ENCODE assay signal across 9 cellular contexts in genomic region chr17:76586741-76587487, GRCh38. TPM values are rescaled to one million over a fixed set of nuclear protein-coding genes. Genes with fewer than 3 reads are reported as not detected.
DNase-seq lines count a peak whose midpoint lies in the region; ATAC-seq and TF ChIP-seq lines count a peak whose summit lies in the region.
"Had no signal": no experiment of that assay in that cellular context is flagged by ENCODE, and none has a peak within 500 bp of the region (broad histone marks: within the 10 kb centered on the region; RNA-seq: fewer than 3 reads in every experiment).

No MANE protein-coding gene starts in this region.

- H3K4me1 Mint-ChIP-seq in brain = peaks cover 10% of the 10 kb centered on the region
- H3K4me1 Mint-ChIP-seq in nephron progenitor cell = peaks cover 32% of the 10 kb centered on the region

- ATAC-seq in HG03469 (IDR thresholded peaks at IDR 0.05; ENCODE audit: unreplicated experiment) = no peak
- no peak for ATAC-seq in GM18907 (IDR thresholded peaks at IDR 0.05; ENCODE audit: unreplicated experiment)
- ATAC-seq in GM21423 (IDR thresholded peaks at IDR 0.05; ENCODE audit: unreplicated experiment) = no peak

- H3K9me3 Mint-ChIP-seq in brain = peaks cover 0 to 22% (median 17%) of the 10 kb centered on the region in 5 experiments
- H3K9me3 Mint-ChIP-seq in nephron progenitor cell = peaks cover 15% of the 10 kb centered on the region

- H3K4me3 Mint-ChIP-seq in brain (peak overlapping the region in 4 of 5 experiments; percentile 6 to 73 (median 56)), nephron progenitor cell (peak overlapping the region; percentile 40)

- DNase-seq in DMS79 (lab: John Stamatoyannopoulos, UW) (peak; percentile 69), NCI-H1436 treated with DMSO at 0.1 percent for 48 hours (lab: John Stamatoyannopoulos, UW) (peak; percentile 45), nephron progenitor cell (peak; percentile 43)
- no peak for DNase-seq in stimulated activated CD4-positive, alpha-beta T cell treated with anti-CD3 and anti-CD28 coated beads, Interleukin-15, amount 100 ng/mL, for 24 hours
- DNase-seq: stimulated activated CD4-positive, alpha-beta T cell treated with anti-CD3 and anti-CD28 coated beads, Interleukin-4, amount 100 ng/mL, for 4 hours had no signal

- peaks cover 4% of the 10 kb centered on the region for H3K36me3 Mint-ChIP-seq in brain
- H3K36me3 Mint-ChIP-seq in nephron progenitor cell (ENCODE audit: low read depth) = peaks cover 5% of the 10 kb centered on the region

- TF ChIP-seq CTCF in brain (conservative IDR thresholded peaks at IDR 0.05) (no peak), nephron progenitor cell (IDR thresholded peaks at IDR 0.05) (no peak)

- H3K27ac Mint-ChIP-seq in brain (peak overlapping the region in 1 of 5 experiments; percentile 28), nephron progenitor cell (no peak overlapping the region)

- H3K27me3 Mint-ChIP-seq in brain = peaks cover 81% of the 10 kb centered on the region
- H3K27me3 Mint-ChIP-seq in nephron progenitor cell (ENCODE audit: low read depth, poor library complexity) = peaks cover 84% of the 10 kb centered on the region

RNA-seq across cellular contexts. Expression of gene ST6GALNAC2, which starts 1.3 kb away (rescaled TPM):
- 8.3 TPM for polyA plus RNA-seq in brain (ENCODE audit: insufficient read depth, low read depth, low replicate concordance)

RNA-seq across cellular contexts. Expression of gene PRCD, which starts 47.1 kb away (rescaled TPM):
- polyA plus RNA-seq in brain (ENCODE audit: insufficient read depth, low read depth, low replicate concordance) = 9.9 TPM

RNA-seq across cellular contexts. Expression of gene CYGB, which starts 49.4 kb away (rescaled TPM):
- polyA plus RNA-seq in brain (ENCODE audit: insufficient read depth, low read depth, low replicate concordance) = 6.8 TPM

RNA-seq across cellular contexts. Expression of gene ST6GALNAC1, which starts 56.6 kb away (rescaled TPM):
- polyA plus RNA-seq in brain (ENCODE audit: insufficient read depth, low read depth, low replicate concordance) = 1.5 TPM
